8 cellular contexts compared by ENCODE assay signal in genomic region chr14:75293920-75294648, GRCh38. TPM values are rescaled to one million over a fixed set of nuclear protein-coding genes. Genes with fewer than 3 reads are reported as not detected.
DNase-seq lines count a peak whose midpoint lies in the region; ATAC-seq and TF ChIP-seq lines count a peak whose summit lies in the region.

No MANE protein-coding gene starts in this region.

- H3K27me3 ChIP-seq in BLaER1 treated with 17β-estradiol and CSF1 and Interleukin-3, amounts not matched to agents 10 nM and 100 nM: no peaks in the 10 kb centered on the region
- H3K27me3 ChIP-seq in left lung: no peaks in the 10 kb centered on the region

- H4K20me1 ChIP-seq in BLaER1 treated with 17β-estradiol and CSF1 and Interleukin-3, amounts not matched to agents 10 nM and 100 nM: no peaks in the 10 kb centered on the region

- no peaks in the 10 kb centered on the region for H3K36me3 ChIP-seq in BLaER1 treated with 17β-estradiol and CSF1 and Interleukin-3, amounts not matched to agents 10 nM and 100 nM
- no peaks in the 10 kb centered on the region for H3K36me3 ChIP-seq in left lung

- peak overlapping the region; percentile 60 to 76 (median 66) for H3K4me3 ChIP-seq in BLaER1 treated with 17β-estradiol and CSF1 and Interleukin-3, amounts not matched to agents 10 nM and 100 nM
- peak overlapping the region; percentile 59 to 60 for H3K4me3 ChIP-seq in left lung

- H3K9ac ChIP-seq in BLaER1 treated with 17β-estradiol and CSF1 and Interleukin-3, amounts not matched to agents 10 nM and 100 nM: peak overlapping the region; percentile 78 to 97 (median 88)

- intact Hi-C loops in left lung (cut with DNase I): no loop called here

- H3K4me2 ChIP-seq in BLaER1 treated with 17β-estradiol and CSF1 and Interleukin-3, amounts not matched to agents 10 nM and 100 nM: peak overlapping the region; percentile 93 to 98 (median 95)

- H3K4me1 ChIP-seq in BLaER1 treated with 17β-estradiol and CSF1 and Interleukin-3, amounts not matched to agents 10 nM and 100 nM: peaks cover 29 to 94% (median 67%) of the 10 kb centered on the region in 10 experiments
- H3K4me1 ChIP-seq in left lung: peaks cover 13 to 49% of the 10 kb centered on the region in 2 donors

- peak; percentile 97 for DNase-seq in NCI-H748 (lab: John Stamatoyannopoulos, UW; ENCODE audit: unreplicated experiment)
- peak; percentile 94 for DNase-seq in activated CD4-positive, alpha-beta T cell treated with anti-CD3 and anti-CD28 coated beads, Interleukin-2, amount 50 U/mL, for 1 hour
- peak; percentile 46 for DNase-seq in cortex of kidney (lab: John Stamatoyannopoulos, UW)
- peak; percentile 96 to 97 for DNase-seq in left lung
- DNase-seq in stimulated activated CD4-positive, alpha-beta T cell treated with anti-CD3 and anti-CD28 coated beads, Interleukin-2, amount 100 ng/mL, for 4 hours (ENCODE audit: low read depth): peak; percentile 89

- ATAC-seq in GM19397 (IDR thresholded peaks at IDR 0.05; ENCODE audit: unreplicated experiment) (peak; percentile 98), HG03521 (IDR thresholded peaks at IDR 0.05; ENCODE audit: unreplicated experiment) (peak; percentile 95), left lung (peak; percentile 87)

- H3K9me3 ChIP-seq in BLaER1 treated with 17β-estradiol and CSF1 and Interleukin-3, amounts not matched to agents 10 nM and 100 nM (replicated peaks in 1 of 11): no peaks in the 10 kb centered on the region
- H3K9me3 ChIP-seq in left lung: no peaks in the 10 kb centered on the region

- H3K27ac ChIP-seq in BLaER1 treated with 17β-estradiol and CSF1 and Interleukin-3, amounts not matched to agents 10 nM and 100 nM: peak overlapping the region; percentile 80 to 99 (median 93)
- H3K27ac ChIP-seq in left lung: peak overlapping the region; percentile 95 to 98

- no peak for TF ChIP-seq CTCF in left lung (IDR thresholded peaks at IDR 0.05)

RNA-seq across cellular contexts. Expression of gene FOS, which starts 15.5 kb away (rescaled TPM):
- 100 to 1,000 TPM in 1 of 2 donors, 10 to 100 TPM in 1; 92.2 to 264 TPM for total RNA-seq in left lung

Comparison
In these comparisons a context has a peak if more than half of its experiments do, and no peak if none do; other contexts are left out.
1. Peak in every context shown above with its lines: DNase-seq, ATAC-seq, H3K4me3 ChIP-seq and H3K27ac ChIP-seq.
2. DNase-seq: peak in every context shown above with its lines; median percentile 97 in NCI-H748; 96 in left lung; 94 in activated CD4-positive, alpha-beta T cell treated with anti-CD3 and anti-CD28 coated beads, Interleukin-2, amount 50 U/mL, for 1 hour; 89 in stimulated activated CD4-positive, alpha-beta T cell treated with anti-CD3 and anti-CD28 coated beads, Interleukin-2, amount 100 ng/mL, for 4 hours; 46 in cortex of kidney.